1 cellular context compared by ENCODE assay signal in the genomic region with DNA sequence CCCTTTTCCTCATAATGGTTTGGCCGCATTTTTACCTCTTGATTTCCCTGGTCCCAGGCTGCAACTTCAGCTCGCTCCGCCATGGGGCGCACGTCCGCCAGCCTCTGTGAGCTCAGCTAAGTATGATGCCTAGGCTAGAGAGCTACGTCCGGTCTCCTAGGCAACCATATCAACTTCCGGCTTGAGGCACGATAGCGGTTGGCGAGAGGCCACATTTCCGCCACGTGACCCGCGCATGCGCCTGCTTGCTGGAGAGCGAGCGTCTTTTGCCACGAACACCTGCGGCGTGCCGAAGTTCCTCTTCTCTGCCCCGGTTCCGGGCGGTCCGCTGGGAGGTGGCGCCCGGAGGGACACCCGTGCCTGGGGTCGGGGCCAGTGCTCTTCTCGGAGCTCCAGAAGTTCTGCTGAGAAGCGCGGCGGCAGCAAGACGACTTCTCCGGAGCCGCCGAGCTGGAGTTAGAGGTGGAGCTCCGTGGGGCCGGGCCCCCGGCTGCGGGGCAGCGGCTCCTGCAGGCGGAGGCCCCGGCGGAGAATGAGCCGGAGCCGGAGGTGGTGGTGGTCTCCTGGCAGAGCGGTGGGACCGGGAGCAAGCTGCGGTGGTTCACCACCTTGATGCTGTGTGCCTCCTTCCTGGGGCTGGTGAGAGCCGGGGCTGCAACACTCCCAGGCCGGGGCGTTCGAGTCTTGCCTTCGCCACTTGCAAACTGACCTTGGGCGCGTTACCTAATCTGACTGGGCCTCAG.
A peak's percentile ranks its signal among the peaks of the same experiment; 100 is the strongest.
TF ChIP-seq lines count a peak whose summit lies in the region.

No MANE protein-coding gene starts in this region.

TF ChIP-seq in HEK293, 187 proteins besides CTCF, POLR2A, EP300 and RAD21 (continued from another document and continues in another):
- TF ChIP-seq, protein P1, sequence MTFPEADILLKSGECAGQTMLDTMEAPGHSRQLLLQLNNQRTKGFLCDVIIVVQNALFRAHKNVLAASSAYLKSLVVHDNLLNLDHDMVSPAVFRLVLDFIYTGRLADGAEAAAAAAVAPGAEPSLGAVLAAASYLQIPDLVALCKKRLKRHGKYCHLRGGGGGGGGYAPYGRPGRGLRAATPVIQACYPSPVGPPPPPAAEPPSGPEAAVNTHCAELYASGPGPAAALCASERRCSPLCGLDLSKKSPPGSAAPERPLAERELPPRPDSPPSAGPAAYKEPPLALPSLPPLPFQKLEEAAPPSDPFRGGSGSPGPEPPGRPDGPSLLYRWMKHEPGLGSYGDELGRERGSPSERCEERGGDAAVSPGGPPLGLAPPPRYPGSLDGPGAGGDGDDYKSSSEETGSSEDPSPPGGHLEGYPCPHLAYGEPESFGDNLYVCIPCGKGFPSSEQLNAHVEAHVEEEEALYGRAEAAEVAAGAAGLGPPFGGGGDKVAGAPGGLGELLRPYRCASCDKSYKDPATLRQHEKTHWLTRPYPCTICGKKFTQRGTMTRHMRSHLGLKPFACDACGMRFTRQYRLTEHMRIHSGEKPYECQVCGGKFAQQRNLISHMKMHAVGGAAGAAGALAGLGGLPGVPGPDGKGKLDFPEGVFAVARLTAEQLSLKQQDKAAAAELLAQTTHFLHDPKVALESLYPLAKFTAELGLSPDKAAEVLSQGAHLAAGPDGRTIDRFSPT (tag by site-specific recombination; IDR thresholded peaks at IDR 0.05) = 0 out of 2 replicates have a peak, but pooled peaks have one; percentile 35
- no peak; the same call in 1 of the 2 replicates for TF ChIP-seq KLF10 (tag by site-specific recombination; IDR thresholded peaks at IDR 0.05)
- TF ChIP-seq ZNF514 (tag by site-specific recombination; IDR thresholded peaks at IDR 0.05) = no peak
- TF ChIP-seq ZNF155 (tag by site-specific recombination; IDR thresholded peaks at IDR 0.05) = no peak
- TF ChIP-seq, protein P2, sequence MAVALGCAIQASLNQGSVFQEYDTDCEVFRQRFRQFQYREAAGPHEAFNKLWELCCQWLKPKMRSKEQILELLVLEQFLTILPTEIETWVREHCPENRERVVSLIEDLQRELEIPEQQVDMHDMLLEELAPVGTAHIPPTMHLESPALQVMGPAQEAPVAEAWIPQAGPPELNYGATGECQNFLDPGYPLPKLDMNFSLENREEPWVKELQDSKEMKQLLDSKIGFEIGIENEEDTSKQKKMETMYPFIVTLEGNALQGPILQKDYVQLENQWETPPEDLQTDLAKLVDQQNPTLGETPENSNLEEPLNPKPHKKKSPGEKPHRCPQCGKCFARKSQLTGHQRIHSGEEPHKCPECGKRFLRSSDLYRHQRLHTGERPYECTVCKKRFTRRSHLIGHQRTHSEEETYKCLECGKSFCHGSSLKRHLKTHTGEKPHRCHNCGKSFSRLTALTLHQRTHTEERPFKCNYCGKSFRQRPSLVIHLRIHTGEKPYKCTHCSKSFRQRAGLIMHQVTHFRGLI (tag by site-specific recombination; IDR thresholded peaks at IDR 0.05) = no peak
- TF ChIP-seq ZBTB1 (tag by site-specific recombination; IDR thresholded peaks at IDR 0.05) = no peak
- no peak for TF ChIP-seq ZNF223 (tag by site-specific recombination; IDR thresholded peaks at IDR 0.05)
- no peak for TF ChIP-seq ZFP3 (tag by site-specific recombination; IDR thresholded peaks at IDR 0.05; ENCODE audit: low read depth)
- TF ChIP-seq, protein P3, sequence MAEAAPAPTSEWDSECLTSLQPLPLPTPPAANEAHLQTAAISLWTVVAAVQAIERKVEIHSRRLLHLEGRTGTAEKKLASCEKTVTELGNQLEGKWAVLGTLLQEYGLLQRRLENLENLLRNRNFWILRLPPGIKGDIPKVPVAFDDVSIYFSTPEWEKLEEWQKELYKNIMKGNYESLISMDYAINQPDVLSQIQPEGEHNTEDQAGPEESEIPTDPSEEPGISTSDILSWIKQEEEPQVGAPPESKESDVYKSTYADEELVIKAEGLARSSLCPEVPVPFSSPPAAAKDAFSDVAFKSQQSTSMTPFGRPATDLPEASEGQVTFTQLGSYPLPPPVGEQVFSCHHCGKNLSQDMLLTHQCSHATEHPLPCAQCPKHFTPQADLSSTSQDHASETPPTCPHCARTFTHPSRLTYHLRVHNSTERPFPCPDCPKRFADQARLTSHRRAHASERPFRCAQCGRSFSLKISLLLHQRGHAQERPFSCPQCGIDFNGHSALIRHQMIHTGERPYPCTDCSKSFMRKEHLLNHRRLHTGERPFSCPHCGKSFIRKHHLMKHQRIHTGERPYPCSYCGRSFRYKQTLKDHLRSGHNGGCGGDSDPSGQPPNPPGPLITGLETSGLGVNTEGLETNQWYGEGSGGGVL (tag by site-specific recombination; IDR thresholded peaks at IDR 0.05) = no peak
- TF ChIP-seq ZNF311 (tag by site-specific recombination; IDR thresholded peaks at IDR 0.05; ENCODE audit: borderline replicate concordance) = no peak
- TF ChIP-seq ZNF214 (tag by site-specific recombination; IDR thresholded peaks at IDR 0.05; ENCODE audit: borderline replicate concordance) = no peak
- no peak for TF ChIP-seq ZNF274 (IDR thresholded peaks at IDR 0.05; ENCODE audit: low read length)
- TF ChIP-seq ZNF274 (tag by site-specific recombination; IDR thresholded peaks at IDR 0.05; ENCODE audit: borderline replicate concordance) = no peak
- TF ChIP-seq, protein P4, sequence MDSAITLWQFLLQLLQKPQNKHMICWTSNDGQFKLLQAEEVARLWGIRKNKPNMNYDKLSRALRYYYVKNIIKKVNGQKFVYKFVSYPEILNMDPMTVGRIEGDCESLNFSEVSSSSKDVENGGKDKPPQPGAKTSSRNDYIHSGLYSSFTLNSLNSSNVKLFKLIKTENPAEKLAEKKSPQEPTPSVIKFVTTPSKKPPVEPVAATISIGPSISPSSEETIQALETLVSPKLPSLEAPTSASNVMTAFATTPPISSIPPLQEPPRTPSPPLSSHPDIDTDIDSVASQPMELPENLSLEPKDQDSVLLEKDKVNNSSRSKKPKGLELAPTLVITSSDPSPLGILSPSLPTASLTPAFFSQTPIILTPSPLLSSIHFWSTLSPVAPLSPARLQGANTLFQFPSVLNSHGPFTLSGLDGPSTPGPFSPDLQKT (IDR thresholded peaks at IDR 0.05; ENCODE audit: borderline replicate concordance, low read depth, low read length) = no peak
- peak; percentile 70 for TF ChIP-seq GLIS1 (tag by site-specific recombination; IDR thresholded peaks at IDR 0.05)
- TF ChIP-seq, protein P5, sequence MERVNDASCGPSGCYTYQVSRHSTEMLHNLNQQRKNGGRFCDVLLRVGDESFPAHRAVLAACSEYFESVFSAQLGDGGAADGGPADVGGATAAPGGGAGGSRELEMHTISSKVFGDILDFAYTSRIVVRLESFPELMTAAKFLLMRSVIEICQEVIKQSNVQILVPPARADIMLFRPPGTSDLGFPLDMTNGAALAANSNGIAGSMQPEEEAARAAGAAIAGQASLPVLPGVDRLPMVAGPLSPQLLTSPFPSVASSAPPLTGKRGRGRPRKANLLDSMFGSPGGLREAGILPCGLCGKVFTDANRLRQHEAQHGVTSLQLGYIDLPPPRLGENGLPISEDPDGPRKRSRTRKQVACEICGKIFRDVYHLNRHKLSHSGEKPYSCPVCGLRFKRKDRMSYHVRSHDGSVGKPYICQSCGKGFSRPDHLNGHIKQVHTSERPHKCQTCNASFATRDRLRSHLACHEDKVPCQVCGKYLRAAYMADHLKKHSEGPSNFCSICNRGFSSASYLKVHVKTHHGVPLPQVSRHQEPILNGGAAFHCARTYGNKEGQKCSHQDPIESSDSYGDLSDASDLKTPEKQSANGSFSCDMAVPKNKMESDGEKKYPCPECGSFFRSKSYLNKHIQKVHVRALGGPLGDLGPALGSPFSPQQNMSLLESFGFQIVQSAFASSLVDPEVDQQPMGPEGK (tag by site-specific recombination; IDR thresholded peaks at IDR 0.05) = peak; percentile 85
- TF ChIP-seq, protein P6, sequence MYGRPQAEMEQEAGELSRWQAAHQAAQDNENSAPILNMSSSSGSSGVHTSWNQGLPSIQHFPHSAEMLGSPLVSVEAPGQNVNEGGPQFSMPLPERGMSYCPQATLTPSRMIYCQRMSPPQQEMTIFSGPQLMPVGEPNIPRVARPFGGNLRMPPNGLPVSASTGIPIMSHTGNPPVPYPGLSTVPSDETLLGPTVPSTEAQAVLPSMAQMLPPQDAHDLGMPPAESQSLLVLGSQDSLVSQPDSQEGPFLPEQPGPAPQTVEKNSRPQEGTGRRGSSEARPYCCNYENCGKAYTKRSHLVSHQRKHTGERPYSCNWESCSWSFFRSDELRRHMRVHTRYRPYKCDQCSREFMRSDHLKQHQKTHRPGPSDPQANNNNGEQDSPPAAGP (tag by site-specific recombination; IDR thresholded peaks at IDR 0.05) = no peak; the same call in 1 of the 2 replicates
- TF ChIP-seq ZBTB7A (tag by site-specific recombination; IDR thresholded peaks at IDR 0.05; ENCODE audit: low read depth) = no peak
- no peak for TF ChIP-seq WT1 (tag by site-specific recombination; IDR thresholded peaks at IDR 0.05)
- TF ChIP-seq ZNF600 (tag by site-specific recombination; IDR thresholded peaks at IDR 0.05) = peak; percentile 87
- TF ChIP-seq ZNF843 (tag by site-specific recombination; IDR thresholded peaks at IDR 0.05) = no peak; the same call in 1 of the 2 replicates
- TF ChIP-seq ZNF776 (tag by site-specific recombination; IDR thresholded peaks at IDR 0.05; ENCODE audit: borderline replicate concordance) = no peak
- TF ChIP-seq KLF16 (tag by site-specific recombination; IDR thresholded peaks at IDR 0.05) = 0 out of 2 replicates have a peak, but pooled peaks have one; percentile 27
- no peak for TF ChIP-seq GFI1B (tag by site-specific recombination; IDR thresholded peaks at IDR 0.05)
- no peak for TF ChIP-seq ZNF621 (tag by site-specific recombination; IDR thresholded peaks at IDR 0.05)
- TF ChIP-seq KLF9 (tag by site-specific recombination; IDR thresholded peaks at IDR 0.05; ENCODE audit: low read depth) = 0 out of 2 replicates have a peak, but pooled peaks have one; percentile 25
- TF ChIP-seq ZFP41 (tag by site-specific recombination; IDR thresholded peaks at IDR 0.05; ENCODE audit: borderline replicate concordance) = no peak
- TF ChIP-seq ZNF16 (tag by site-specific recombination; IDR thresholded peaks at IDR 0.05; ENCODE audit: low read depth) = no peak
- no peak for TF ChIP-seq ZNF239 (tag by site-specific recombination; IDR thresholded peaks at IDR 0.05)
- TF ChIP-seq, protein P7, sequence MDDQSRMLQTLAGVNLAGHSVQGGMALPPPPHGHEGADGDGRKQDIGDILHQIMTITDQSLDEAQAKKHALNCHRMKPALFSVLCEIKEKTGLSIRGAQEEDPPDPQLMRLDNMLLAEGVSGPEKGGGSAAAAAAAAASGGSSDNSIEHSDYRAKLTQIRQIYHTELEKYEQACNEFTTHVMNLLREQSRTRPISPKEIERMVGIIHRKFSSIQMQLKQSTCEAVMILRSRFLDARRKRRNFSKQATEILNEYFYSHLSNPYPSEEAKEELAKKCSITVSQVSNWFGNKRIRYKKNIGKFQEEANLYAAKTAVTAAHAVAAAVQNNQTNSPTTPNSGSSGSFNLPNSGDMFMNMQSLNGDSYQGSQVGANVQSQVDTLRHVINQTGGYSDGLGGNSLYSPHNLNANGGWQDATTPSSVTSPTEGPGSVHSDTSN (CRISPR knock-in tag; IDR thresholded peaks at IDR 0.05) = peak; percentile 50; the same call in 1 of the 2 replicates
- TF ChIP-seq ZNF510 (tag by site-specific recombination; IDR thresholded peaks at IDR 0.05; ENCODE audit: insufficient replicate concordance) = no peak
- TF ChIP-seq, protein P8, sequence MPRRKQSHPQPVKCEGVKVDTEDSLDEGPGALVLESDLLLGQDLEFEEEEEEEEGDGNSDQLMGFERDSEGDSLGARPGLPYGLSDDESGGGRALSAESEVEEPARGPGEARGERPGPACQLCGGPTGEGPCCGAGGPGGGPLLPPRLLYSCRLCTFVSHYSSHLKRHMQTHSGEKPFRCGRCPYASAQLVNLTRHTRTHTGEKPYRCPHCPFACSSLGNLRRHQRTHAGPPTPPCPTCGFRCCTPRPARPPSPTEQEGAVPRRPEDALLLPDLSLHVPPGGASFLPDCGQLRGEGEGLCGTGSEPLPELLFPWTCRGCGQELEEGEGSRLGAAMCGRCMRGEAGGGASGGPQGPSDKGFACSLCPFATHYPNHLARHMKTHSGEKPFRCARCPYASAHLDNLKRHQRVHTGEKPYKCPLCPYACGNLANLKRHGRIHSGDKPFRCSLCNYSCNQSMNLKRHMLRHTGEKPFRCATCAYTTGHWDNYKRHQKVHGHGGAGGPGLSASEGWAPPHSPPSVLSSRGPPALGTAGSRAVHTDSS (tag by site-specific recombination; IDR thresholded peaks at IDR 0.05) = no peak
- no peak for TF ChIP-seq GLI4 (tag by site-specific recombination; IDR thresholded peaks at IDR 0.05)
- no peak for TF ChIP-seq SALL2 (tag by site-specific recombination; IDR thresholded peaks at IDR 0.05; ENCODE audit: borderline replicate concordance)
- TF ChIP-seq ZNF174 (tag by site-specific recombination; IDR thresholded peaks at IDR 0.05) = no peak
- TF ChIP-seq, protein P9, sequence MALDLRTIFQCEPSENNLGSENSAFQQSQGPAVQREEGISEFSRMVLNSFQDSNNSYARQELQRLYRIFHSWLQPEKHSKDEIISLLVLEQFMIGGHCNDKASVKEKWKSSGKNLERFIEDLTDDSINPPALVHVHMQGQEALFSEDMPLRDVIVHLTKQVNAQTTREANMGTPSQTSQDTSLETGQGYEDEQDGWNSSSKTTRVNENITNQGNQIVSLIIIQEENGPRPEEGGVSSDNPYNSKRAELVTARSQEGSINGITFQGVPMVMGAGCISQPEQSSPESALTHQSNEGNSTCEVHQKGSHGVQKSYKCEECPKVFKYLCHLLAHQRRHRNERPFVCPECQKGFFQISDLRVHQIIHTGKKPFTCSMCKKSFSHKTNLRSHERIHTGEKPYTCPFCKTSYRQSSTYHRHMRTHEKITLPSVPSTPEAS (tag by site-specific recombination; IDR thresholded peaks at IDR 0.05) = no peak
- TF ChIP-seq FEZF1 (tag by site-specific recombination; IDR thresholded peaks at IDR 0.05) = peak; percentile 78
- TF ChIP-seq ZNF354C (tag by site-specific recombination; IDR thresholded peaks at IDR 0.05; ENCODE audit: borderline replicate concordance, low read depth) = no peak
- TF ChIP-seq ZNF341 (tag by site-specific recombination; IDR thresholded peaks at IDR 0.05; ENCODE audit: low read depth) = no peak
- TF ChIP-seq, protein P10, sequence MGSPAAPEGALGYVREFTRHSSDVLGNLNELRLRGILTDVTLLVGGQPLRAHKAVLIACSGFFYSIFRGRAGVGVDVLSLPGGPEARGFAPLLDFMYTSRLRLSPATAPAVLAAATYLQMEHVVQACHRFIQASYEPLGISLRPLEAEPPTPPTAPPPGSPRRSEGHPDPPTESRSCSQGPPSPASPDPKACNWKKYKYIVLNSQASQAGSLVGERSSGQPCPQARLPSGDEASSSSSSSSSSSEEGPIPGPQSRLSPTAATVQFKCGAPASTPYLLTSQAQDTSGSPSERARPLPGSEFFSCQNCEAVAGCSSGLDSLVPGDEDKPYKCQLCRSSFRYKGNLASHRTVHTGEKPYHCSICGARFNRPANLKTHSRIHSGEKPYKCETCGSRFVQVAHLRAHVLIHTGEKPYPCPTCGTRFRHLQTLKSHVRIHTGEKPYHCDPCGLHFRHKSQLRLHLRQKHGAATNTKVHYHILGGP (tag by site-specific recombination; IDR thresholded peaks at IDR 0.05) = no peak
- peak; percentile 74 for TF ChIP-seq ZNF654 (tag by site-specific recombination; IDR thresholded peaks at IDR 0.05; ENCODE audit: low read depth)
- no peak for TF ChIP-seq ZNF785 (tag by site-specific recombination; IDR thresholded peaks at IDR 0.05)
- TF ChIP-seq ZNF530 (tag by site-specific recombination; IDR thresholded peaks at IDR 0.05; ENCODE audit: low read depth) = no peak
- TF ChIP-seq ZNF596 (tag by site-specific recombination; IDR thresholded peaks at IDR 0.05) = no peak
